In the genomic region with DNA sequence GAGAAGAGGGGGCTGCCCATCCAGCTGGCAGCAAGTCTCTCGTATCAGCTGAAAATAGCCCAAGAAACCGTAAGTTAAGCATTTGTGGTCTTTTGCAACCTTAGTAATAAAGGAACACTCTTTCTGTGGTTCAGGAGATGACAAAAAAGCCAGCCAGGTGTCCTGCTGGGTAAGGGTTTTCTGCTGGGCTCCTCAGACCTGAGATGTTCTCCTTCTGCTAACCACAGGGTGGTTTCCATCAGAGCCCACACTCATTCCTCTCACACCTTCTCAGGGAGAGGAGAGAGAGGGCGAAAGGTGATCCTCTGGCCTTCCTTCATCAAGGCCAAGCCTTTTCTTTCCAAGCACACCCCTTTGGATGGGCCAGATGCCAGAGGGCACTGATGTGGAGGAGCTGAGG, we compare ENCODE assay signal across 16 cellular contexts.
DNase-seq lines count a peak whose midpoint lies in the region; ATAC-seq, FAIRE-seq and TF ChIP-seq lines count a peak whose summit lies in the region.
"Had no signal": no experiment of that assay in that cellular context is flagged by ENCODE, and none has a peak within 500 bp of the region (broad histone marks: within the 10 kb centered on the region; RNA-seq: fewer than 3 reads in every experiment).

No MANE protein-coding gene starts in this region.

- H3K4me1 ChIP-seq in effector memory CD4-positive, alpha-beta T cell (ENCODE audit: control insufficient read depth, insufficient read depth, low read length, poor library complexity, severe bottlenecking): no peaks in the 10 kb centered on the region
- H3K4me1 ChIP-seq: thyroid gland had no signal

- no peaks in the 10 kb centered on the region for H3K9me3 ChIP-seq in effector memory CD4-positive, alpha-beta T cell (ENCODE audit: control insufficient read depth, low read length)
- H3K9me3 ChIP-seq: thyroid gland had no signal

- ATAC-seq in GM19395 (IDR thresholded peaks at IDR 0.05; ENCODE audit: unreplicated experiment) (peak; percentile 63), HG02763 (IDR thresholded peaks at IDR 0.05; ENCODE audit: unreplicated experiment) (peak; percentile 69), HG03520 (IDR thresholded peaks at IDR 0.05; ENCODE audit: unreplicated experiment) (peak; percentile 52)
- ATAC-seq: GM23338 had no signal

- DNase-seq in GM12891 (ENCODE audit: insufficient read length, low spot score): no peak
- DNase-seq in DMS 273 treated with DMSO at 0.1 percent for 48 hours (lab: John Stamatoyannopoulos, UW): no peak
- no peak for DNase-seq in NCI-H2196 (lab: John Stamatoyannopoulos, UW; ENCODE audit: unreplicated experiment)
- no peak for DNase-seq in effector memory CD4-positive, alpha-beta T cell
- DNase-seq in NCI-H345 treated with DMSO at 0.1 percent for 48 hours (lab: John Stamatoyannopoulos, UW; ENCODE audit: unreplicated experiment): no peak
- DNase-seq: activated CD4-positive, alpha-beta T cell treated with anti-CD3 and anti-CD28 coated beads, Interleukin-2, amount 10 ng/mL, durations not matched to agents 24 days and 14 days; activated naive CD4-positive, alpha-beta T cell; EL; NCI-H1417 treated with DMSO at 0.1 percent for 48 hours; NCI-H82; retina; thyroid gland had no signal

- H3K27me3 ChIP-seq in effector memory CD4-positive, alpha-beta T cell (replicated peaks; ENCODE audit: control insufficient read depth, insufficient read depth, low read length, poor library complexity, severe bottlenecking): no peaks in the 10 kb centered on the region
- H3K27me3 ChIP-seq: thyroid gland had no signal

- no peak overlapping the region for H3K4me3 ChIP-seq in effector memory CD4-positive, alpha-beta T cell (ENCODE audit: insufficient read depth, low read depth, low read length, poor library complexity, severe bottlenecking)
- H3K4me3 ChIP-seq: GM23338, thyroid gland had no signal

- TF ChIP-seq POLR2A in GM12891 (IDR thresholded peaks at IDR 0.05; ENCODE audit: low read depth, low read length): no peak

- peak; percentile 82 for FAIRE-seq in GM12891 (lab: Jason Lieb, UNC)

- H3K27ac ChIP-seq in effector memory CD4-positive, alpha-beta T cell (ENCODE audit: insufficient read depth, low read length, poor library complexity, severe bottlenecking): no peak overlapping the region
- H3K27ac ChIP-seq: thyroid gland had no signal

- H3K36me3 ChIP-seq in effector memory CD4-positive, alpha-beta T cell (ENCODE audit: control insufficient read depth, insufficient read depth, low read length): no peaks in the 10 kb centered on the region
- H3K36me3 ChIP-seq: thyroid gland had no signal

TF ChIP-seq in GM12891, 5 proteins besides CTCF, POLR2A, EP300 and RAD21:
- TF ChIP-seq PAX5 (IDR thresholded peaks at IDR 0.05; ENCODE audit: insufficient read depth, low read length, severe bottlenecking): no peak
- 0 out of 2 replicates have a peak, but pooled peaks have one; percentile 34 for TF ChIP-seq POLR2AphosphoS5 (IDR thresholded peaks at IDR 0.05; ENCODE audit: low read depth, low read length)
- TF ChIP-seq TAF1 (IDR thresholded peaks at IDR 0.05; ENCODE audit: low read depth, low read length): no peak
- no peak; the same call in 1 of the 2 replicates for TF ChIP-seq POU2F2 (IDR thresholded peaks at IDR 0.05; ENCODE audit: low read depth, low read length)
- TF ChIP-seq SPI1 (IDR thresholded peaks at IDR 0.05; ENCODE audit: low read depth, low read length): no peak
